8 cellular contexts compared by ENCODE assay signal in the genomic region with DNA sequence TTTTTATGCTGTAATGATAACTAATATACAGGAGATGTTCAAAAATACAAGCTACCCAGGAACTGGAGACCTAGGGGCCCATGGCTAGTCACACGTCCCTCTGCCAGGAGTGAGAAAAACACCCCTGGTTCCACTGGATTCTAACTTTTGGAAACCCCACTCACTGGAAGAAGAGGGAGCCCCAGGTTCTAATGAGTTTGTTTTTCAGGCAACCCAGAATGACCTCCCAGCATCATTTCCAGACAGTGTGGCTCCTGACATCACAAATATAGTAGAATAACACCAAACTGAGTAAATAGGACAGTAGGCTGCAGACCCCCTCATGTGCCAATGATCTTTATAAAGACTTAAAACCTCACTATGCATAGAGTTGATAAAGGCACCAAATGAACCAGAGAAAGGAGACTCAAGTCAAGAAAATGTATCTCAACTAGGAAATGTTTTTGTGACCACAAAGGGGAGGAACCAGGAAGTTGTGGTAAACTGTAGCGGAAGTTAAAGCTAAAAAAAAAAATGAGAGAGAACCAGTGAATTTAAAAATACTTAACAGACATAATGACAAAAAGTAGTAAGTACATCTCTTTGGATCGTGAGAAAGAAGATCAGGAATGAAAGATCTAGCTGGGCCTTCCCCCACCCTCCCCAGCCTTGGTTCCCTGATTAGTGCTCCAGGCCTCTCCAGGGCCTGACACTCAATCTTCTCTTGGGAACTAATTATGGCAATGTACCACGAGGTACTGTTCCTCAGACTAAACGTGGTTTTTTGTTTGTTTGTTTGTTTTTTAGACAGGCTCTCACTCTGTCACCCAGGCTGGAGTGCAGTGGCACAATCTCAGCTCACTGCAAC. TPM values are rescaled to one million over a fixed set of nuclear protein-coding genes. Genes with fewer than 3 reads are reported as not detected.
DNase-seq lines count a peak whose midpoint lies in the region; ATAC-seq, FAIRE-seq and TF ChIP-seq lines count a peak whose summit lies in the region.

No MANE protein-coding gene starts in this region.

- peaks cover 10% of the 10 kb centered on the region for H3K27me3 Mint-ChIP-seq in GM23338 (ENCODE audit: insufficient read depth, low read depth, poor library complexity)

- TF ChIP-seq CTCF in kidney (IDR thresholded peaks at IDR 0.05; ENCODE audit: borderline replicate concordance, extremely low read depth, insufficient read depth) (no peak), GM23338 (conservative IDR thresholded peaks at IDR 0.05; ENCODE audit: low read depth in 2 of 2) (no peak), omental fat pad (IDR thresholded peaks at IDR 0.05) (no peak)

- no peaks in the 10 kb centered on the region for H3K9me2 ChIP-seq in GM23338 (ENCODE audit: insufficient read depth)

- intact Hi-C loops in kidney (cut with DNase I), result no loop called here

- no peak overlapping the region for H3K4me3 ChIP-seq in kidney (ENCODE audit: low read length in 2 of 2)
- no peak overlapping the region for H3K4me3 ChIP-seq in GM23338

- H3K9me3 ChIP-seq in kidney (ENCODE audit: control insufficient read depth in 1 of 2, low read length in 2 of 2), result no peaks in the 10 kb centered on the region

- no peak overlapping the region for H2AFZ ChIP-seq in GM23338

- FAIRE-seq in kidney (lab: Jason Lieb, UNC), result no peak

- no peaks in the 10 kb centered on the region for H3K4me1 ChIP-seq in kidney (ENCODE audit: control insufficient read depth in 1 of 2, insufficient read depth in 1 of 2, low read depth in 1 of 2, low read length in 2 of 2)
- no peaks in the 10 kb centered on the region for H3K4me1 ChIP-seq in GM23338 (ENCODE audit: insufficient read depth)

- H3K27ac Mint-ChIP-seq in GM23338, result no peak overlapping the region

- peak overlapping the region; percentile 22 to 47 for H3K27ac ChIP-seq in kidney (ENCODE audit: low read depth in 2 of 2, low read length in 2 of 2)
- no peak overlapping the region for H3K27ac ChIP-seq in GM23338 (ENCODE audit: low read depth)

- no peaks in the 10 kb centered on the region for H3K9me3 Mint-ChIP-seq in GM23338

- DNase-seq in Daoy (ENCODE audit: low read depth) (peak; percentile 37), T follicular helper cell (ENCODE audit: low read depth) (peak; percentile 29), kidney (no peak), GM23338 (ENCODE audit: low spot score) (no peak), kidney glomerular epithelial cell (lab: John Stamatoyannopoulos, UW) (no peak), omental fat pad (ENCODE audit: low spot score) (no peak)

- H3K4me2 ChIP-seq in GM23338, result no peak overlapping the region

- H3F3A ChIP-seq in GM23338 (replicated peaks; ENCODE audit: low read depth), result no peaks in the 10 kb centered on the region

- H3K27me3 ChIP-seq in GM23338 (ENCODE audit: insufficient read depth), result no peaks in the 10 kb centered on the region

- H3K36me3 ChIP-seq in kidney (ENCODE audit: control insufficient read depth in 1 of 2, insufficient read depth in 2 of 2, low read length in 2 of 2), result no peaks in the 10 kb centered on the region
- no peaks in the 10 kb centered on the region for H3K36me3 ChIP-seq in GM23338 (ENCODE audit: insufficient read depth)

- no peak overlapping the region for H3K4me3 Mint-ChIP-seq in GM23338

- no peaks in the 10 kb centered on the region for H4K20me1 ChIP-seq in GM23338 (replicated peaks; ENCODE audit: insufficient read depth)

- H3K36me3 Mint-ChIP-seq in GM23338 (ENCODE audit: low read depth), result no peaks in the 10 kb centered on the region

- H3K79me2 ChIP-seq in GM23338 (replicated peaks; ENCODE audit: insufficient read depth), result no peaks in the 10 kb centered on the region

- H3K4me1 Mint-ChIP-seq in GM23338, result peaks cover 17% of the 10 kb centered on the region

- ATAC-seq in HG02798 (IDR thresholded peaks at IDR 0.05; ENCODE audit: poor library complexity, unreplicated experiment) (peak; percentile 47), GM23338 (no peak), omental fat pad (ENCODE audit: low FRiP score) (no peak), GM18873 (IDR thresholded peaks at IDR 0.05; ENCODE audit: low FRiP score, unreplicated experiment) (no peak)

- no peak overlapping the region for H3K9ac ChIP-seq in kidney (ENCODE audit: low read length in 2 of 2)

TF ChIP-seq in GM23338, 12 proteins besides CTCF, POLR2A, EP300 and RAD21 (continues in another document):
- TF ChIP-seq NANOG (IDR thresholded peaks at IDR 0.05; ENCODE audit: borderline replicate concordance) (no peak), EZH2phosphoT487 (IDR thresholded peaks at IDR 0.05; ENCODE audit: unreplicated experiment) (no peak), EZH2 (IDR thresholded peaks at IDR 0.05; ENCODE audit: low read depth, unreplicated experiment) (no peak), STAT1 (IDR thresholded peaks at IDR 0.05; ENCODE audit: unreplicated experiment) (no peak)
- TF ChIP-seq, protein P1, sequence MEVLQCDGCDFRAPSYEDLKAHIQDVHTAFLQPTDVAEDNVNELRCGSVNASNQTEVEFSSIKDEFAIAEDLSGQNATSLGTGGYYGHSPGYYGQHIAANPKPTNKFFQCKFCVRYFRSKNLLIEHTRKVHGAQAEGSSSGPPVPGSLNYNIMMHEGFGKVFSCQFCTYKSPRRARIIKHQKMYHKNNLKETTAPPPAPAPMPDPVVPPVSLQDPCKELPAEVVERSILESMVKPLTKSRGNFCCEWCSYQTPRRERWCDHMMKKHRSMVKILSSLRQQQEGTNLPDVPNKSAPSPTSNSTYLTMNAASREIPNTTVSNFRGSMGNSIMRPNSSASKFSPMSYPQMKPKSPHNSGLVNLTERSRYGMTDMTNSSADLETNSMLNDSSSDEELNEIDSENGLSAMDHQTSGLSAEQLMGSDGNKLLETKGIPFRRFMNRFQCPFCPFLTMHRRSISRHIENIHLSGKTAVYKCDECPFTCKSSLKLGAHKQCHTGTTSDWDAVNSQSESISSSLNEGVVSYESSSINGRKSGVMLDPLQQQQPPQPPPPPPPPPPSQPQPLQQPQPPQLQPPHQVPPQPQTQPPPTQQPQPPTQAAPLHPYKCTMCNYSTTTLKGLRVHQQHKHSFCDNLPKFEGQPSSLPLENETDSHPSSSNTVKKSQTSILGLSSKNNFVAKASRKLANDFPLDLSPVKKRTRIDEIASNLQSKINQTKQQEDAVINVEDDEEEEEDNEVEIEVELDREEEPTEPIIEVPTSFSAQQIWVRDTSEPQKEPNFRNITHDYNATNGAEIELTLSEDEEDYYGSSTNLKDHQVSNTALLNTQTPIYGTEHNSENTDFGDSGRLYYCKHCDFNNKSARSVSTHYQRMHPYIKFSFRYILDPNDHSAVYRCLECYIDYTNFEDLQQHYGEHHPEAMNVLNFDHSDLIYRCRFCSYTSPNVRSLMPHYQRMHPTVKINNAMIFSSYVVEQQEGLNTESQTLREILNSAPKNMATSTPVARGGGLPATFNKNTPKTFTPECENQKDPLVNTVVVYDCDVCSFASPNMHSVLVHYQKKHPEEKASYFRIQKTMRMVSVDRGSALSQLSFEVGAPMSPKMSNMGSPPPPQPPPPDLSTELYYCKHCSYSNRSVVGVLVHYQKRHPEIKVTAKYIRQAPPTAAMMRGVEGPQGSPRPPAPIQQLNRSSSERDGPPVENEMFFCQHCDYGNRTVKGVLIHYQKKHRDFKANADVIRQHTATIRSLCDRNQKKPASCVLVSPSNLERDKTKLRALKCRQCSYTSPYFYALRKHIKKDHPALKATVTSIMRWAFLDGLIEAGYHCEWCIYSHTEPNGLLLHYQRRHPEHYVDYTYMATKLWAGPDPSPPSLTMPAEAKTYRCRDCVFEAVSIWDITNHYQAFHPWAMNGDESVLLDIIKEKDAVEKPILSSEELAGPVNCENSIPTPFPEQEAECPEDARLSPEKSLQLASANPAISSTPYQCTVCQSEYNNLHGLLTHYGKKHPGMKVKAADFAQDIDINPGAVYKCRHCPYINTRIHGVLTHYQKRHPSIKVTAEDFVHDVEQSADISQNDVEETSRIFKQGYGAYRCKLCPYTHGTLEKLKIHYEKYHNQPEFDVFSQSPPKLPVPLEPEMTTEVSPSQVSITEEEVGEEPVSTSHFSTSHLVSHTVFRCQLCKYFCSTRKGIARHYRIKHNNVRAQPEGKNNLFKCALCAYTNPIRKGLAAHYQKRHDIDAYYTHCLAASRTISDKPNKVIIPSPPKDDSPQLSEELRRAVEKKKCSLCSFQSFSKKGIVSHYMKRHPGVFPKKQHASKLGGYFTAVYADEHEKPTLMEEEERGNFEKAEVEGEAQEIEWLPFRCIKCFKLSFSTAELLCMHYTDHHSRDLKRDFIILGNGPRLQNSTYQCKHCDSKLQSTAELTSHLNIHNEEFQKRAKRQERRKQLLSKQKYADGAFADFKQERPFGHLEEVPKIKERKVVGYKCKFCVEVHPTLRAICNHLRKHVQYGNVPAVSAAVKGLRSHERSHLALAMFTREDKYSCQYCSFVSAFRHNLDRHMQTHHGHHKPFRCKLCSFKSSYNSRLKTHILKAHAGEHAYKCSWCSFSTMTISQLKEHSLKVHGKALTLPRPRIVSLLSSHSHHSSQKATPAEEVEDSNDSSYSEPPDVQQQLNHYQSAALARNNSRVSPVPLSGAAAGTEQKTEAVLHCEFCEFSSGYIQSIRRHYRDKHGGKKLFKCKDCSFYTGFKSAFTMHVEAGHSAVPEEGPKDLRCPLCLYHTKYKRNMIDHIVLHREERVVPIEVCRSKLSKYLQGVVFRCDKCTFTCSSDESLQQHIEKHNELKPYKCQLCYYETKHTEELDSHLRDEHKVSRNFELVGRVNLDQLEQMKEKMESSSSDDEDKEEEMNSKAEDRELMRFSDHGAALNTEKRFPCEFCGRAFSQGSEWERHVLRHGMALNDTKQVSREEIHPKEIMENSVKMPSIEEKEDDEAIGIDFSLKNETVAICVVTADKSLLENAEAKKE (CRISPR knock-in tag; IDR thresholded peaks at IDR 0.05), result no peak

RNA-seq across cellular contexts. Expression of a gene that starts 19.8 kb away (rescaled TPM):
- total RNA-seq in Daoy (2014; rRNA removed; shearing (Covaris generic)), result 109 and 110 TPM in 2 replicates
- total RNA-seq in kidney (525 TPM), omental fat pad (1,000 to 10,000 TPM in 1 of 4 donors, 100 to 1,000 TPM in 3; 562 to 1,653 (median 781) TPM)
- polyA plus RNA-seq in kidney (ENCODE audit: insufficient read depth, low read depth, low replicate concordance) (387 TPM), GM23338 (2016; fragmentation: Nextera tagmentation; extraction: Ambion mirVana) (15.6 and 15.9 TPM in 2 replicates)
- 36.0 and 44.2 TPM in 2 replicates for total RNA-seq in GM23338 (2014; rRNA removed; shearing (Covaris generic))

RNA-seq across cellular contexts. Expression of a gene that starts 47.2 kb away (rescaled TPM):
- 36.8 and 57.4 TPM in 2 replicates for total RNA-seq in Daoy (2014; rRNA removed; shearing (Covaris generic))
- total RNA-seq in kidney (70.4 TPM), omental fat pad (10 to 100 TPM; 40.1 to 50.6 (median 43.7) TPM)
- polyA plus RNA-seq in kidney (ENCODE audit: insufficient read depth, low read depth, low replicate concordance) (64.9 TPM), GM23338 (2016; fragmentation: Nextera tagmentation; extraction: Ambion mirVana) (30.8 and 31.4 TPM in 2 replicates)
- 29.6 and 42.5 TPM in 2 replicates for total RNA-seq in GM23338 (2014; rRNA removed; shearing (Covaris generic))

RNA-seq across cellular contexts. Expression of a gene that starts 48.0 kb away (rescaled TPM):
- 13.4 and 18.3 TPM in 2 replicates for total RNA-seq in Daoy (2014; rRNA removed; shearing (Covaris generic))
- total RNA-seq in kidney, result 9.3 TPM
- 7.9 TPM for polyA plus RNA-seq in kidney (ENCODE audit: insufficient read depth, low read depth, low replicate concordance)
- total RNA-seq in GM23338 (2014; rRNA removed; shearing (Covaris generic)), result 7.5 and 15.2 TPM in 2 replicates
- polyA plus RNA-seq in GM23338 (2016; fragmentation: Nextera tagmentation; extraction: Ambion mirVana), result 8.2 and 10.9 TPM in 2 replicates
- 10 to 100 TPM in 1 of 4 donors, 1 to 10 TPM in 3; 5.0 to 10.4 (median 7.5) TPM for total RNA-seq in omental fat pad

Comparison
In these comparisons a context has a peak if more than half of its experiments do, and no peak if none do; other contexts are left out.
1. DNase-seq: peak in Daoy (single experiment) and T follicular helper cell (single experiment); none in kidney (single experiment), GM23338 (single experiment), kidney glomerular epithelial cell (single experiment) and omental fat pad (single experiment).